In the genomic region with DNA sequence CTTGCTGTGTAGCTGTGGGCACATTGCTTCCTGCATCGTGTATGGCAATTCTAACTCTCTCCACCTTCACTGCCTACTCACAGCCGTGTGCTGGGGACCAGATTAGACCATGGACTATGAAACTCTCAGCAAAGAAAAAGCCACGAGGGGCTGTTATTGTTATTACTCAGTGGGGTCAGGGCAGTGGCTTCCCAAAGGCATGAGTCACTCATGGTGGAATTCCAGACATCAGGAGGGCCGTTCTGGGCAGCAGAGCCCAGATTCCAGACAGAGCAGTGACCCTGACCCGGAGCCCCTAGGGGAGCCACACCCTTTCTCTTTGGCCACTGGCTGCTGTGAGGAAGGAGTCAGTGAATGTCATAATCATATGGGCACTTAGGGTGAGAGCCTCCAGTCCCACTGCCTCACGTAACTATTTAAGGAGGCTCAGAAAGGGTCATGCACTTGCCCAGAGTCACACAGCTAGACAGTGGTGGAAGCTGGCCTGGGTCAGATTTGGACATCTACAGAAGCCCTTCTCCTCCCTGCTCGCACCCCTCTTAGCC, we compare ENCODE assay signal across 10 cellular contexts. TPM values are rescaled to one million over a fixed set of nuclear protein-coding genes. Genes with fewer than 3 reads are reported as not detected.
DNase-seq lines count a peak whose midpoint lies in the region; ATAC-seq, FAIRE-seq and TF ChIP-seq lines count a peak whose summit lies in the region.
"Had no signal": no experiment of that assay in that cellular context is flagged by ENCODE, and none has a peak within 500 bp of the region (broad histone marks: within the 10 kb centered on the region; RNA-seq: fewer than 3 reads in every experiment).

No MANE protein-coding gene starts in this region.

- DNase-seq in HCEC 1CT (peak; percentile 97), astrocyte of the hippocampus (ENCODE audit: low read depth, low spot score) (peak; percentile 96), right atrium auricular region (ENCODE audit: low spot score) (peak; percentile 95), small intestine (peak; percentile 15), midbrain (lab: John Stamatoyannopoulos, UW) (no peak)
- DNase-seq in activated naive CD8-positive, alpha-beta T cell treated with anti-CD3 and anti-CD28 coated beads, Interleukin-2, amount 50 U/mL, for 24 hours: no peak
- DNase-seq in effector CD8-positive, alpha-beta T cell (lab: John Stamatoyannopoulos, UW): no peak
- DNase-seq: activated CD4-positive, alpha-beta T cell treated with anti-CD3 and anti-CD28 coated beads for 1 hour had no signal

- TF ChIP-seq CTCF in right atrium auricular region (IDR thresholded peaks at IDR 0.05): no peak

- no peaks in the 10 kb centered on the region for H3K27me3 Mint-ChIP-seq in activated naive CD8-positive, alpha-beta T cell treated with anti-CD3 and anti-CD28 coated beads, Interleukin-2, amount 50 U/mL, for 24 hours

- H3K27ac Mint-ChIP-seq in activated naive CD8-positive, alpha-beta T cell treated with anti-CD3 and anti-CD28 coated beads, Interleukin-2, amount 50 U/mL, for 24 hours: no peak overlapping the region

- no peak for ATAC-seq in activated naive CD8-positive, alpha-beta T cell treated with anti-CD3 and anti-CD28 coated beads, Interleukin-2, amount 50 U/mL, for 24 hours
- ATAC-seq in GM18858 (IDR thresholded peaks at IDR 0.05; ENCODE audit: unreplicated experiment): no peak

- FAIRE-seq in small intestine (lab: Jason Lieb, UNC): no peak

- H3K36me3 ChIP-seq in right atrium auricular region: no peaks in the 10 kb centered on the region
- no peaks in the 10 kb centered on the region for H3K36me3 ChIP-seq in small intestine (ENCODE audit: control insufficient read depth in 2 of 2, insufficient read depth in 2 of 2, low read length in 2 of 2)

- peaks cover 0 to 52% of the 10 kb centered on the region in 2 donors for H3K4me1 ChIP-seq in right atrium auricular region
- H3K4me1 ChIP-seq in small intestine (ENCODE audit: control insufficient read depth in 2 of 2, insufficient read depth in 1 of 2, low read depth in 1 of 2, low read length in 1 of 2): peaks cover 0 to 2% of the 10 kb centered on the region in 2 donors

- H3K27ac ChIP-seq in right atrium auricular region (peak overlapping the region; percentile 75 to 92), small intestine (ENCODE audit: low read depth in 1 of 2, low read length in 1 of 2) (peak overlapping the region in 1 of 2 donors; percentile 43)
- H3K27ac ChIP-seq: HL-60 had no signal

- no peaks in the 10 kb centered on the region for H3K9me3 Mint-ChIP-seq in activated naive CD8-positive, alpha-beta T cell treated with anti-CD3 and anti-CD28 coated beads, Interleukin-2, amount 50 U/mL, for 24 hours

- H3K4me3 ChIP-seq in right atrium auricular region (no peak overlapping the region), small intestine (ENCODE audit: low read depth in 1 of 2, low read length in 2 of 2) (no peak overlapping the region)

- WGBS in small intestine, 3 donors: 32 to 36% (median 33%) methylated on average over 7 of the region's 7 CpGs

- no peaks in the 10 kb centered on the region for H3K36me3 Mint-ChIP-seq in activated naive CD8-positive, alpha-beta T cell treated with anti-CD3 and anti-CD28 coated beads, Interleukin-2, amount 50 U/mL, for 24 hours (ENCODE audit: low read depth)

- no peaks in the 10 kb centered on the region for H3K9me3 ChIP-seq in right atrium auricular region
- H3K9me3 ChIP-seq in small intestine (ENCODE audit: control insufficient read depth, low read depth): no peaks in the 10 kb centered on the region

- no peaks in the 10 kb centered on the region for H3K27me3 ChIP-seq in right atrium auricular region
- no peaks in the 10 kb centered on the region for H3K27me3 ChIP-seq in small intestine (ENCODE audit: control insufficient read depth in 2 of 2, insufficient read depth in 2 of 2, low read length in 2 of 2)

- no peak overlapping the region for H3K4me3 Mint-ChIP-seq in activated naive CD8-positive, alpha-beta T cell treated with anti-CD3 and anti-CD28 coated beads, Interleukin-2, amount 50 U/mL, for 24 hours

- H3K4me1 Mint-ChIP-seq in activated naive CD8-positive, alpha-beta T cell treated with anti-CD3 and anti-CD28 coated beads, Interleukin-2, amount 50 U/mL, for 24 hours: peaks cover 4% of the 10 kb centered on the region

RNA-seq across cellular contexts. Expression of a gene that starts 22.2 kb away (rescaled TPM):
- total RNA-seq in right atrium auricular region: 100 to 1,000 TPM in 1 of 2 donors, 10 to 100 TPM in 1; 85.1 to 118 TPM
- polyA plus RNA-seq in small intestine: 1 to 10 TPM in 2 of 3 donors, not detected in 1; 1.9 to 2.2 TPM

RNA-seq across cellular contexts. Expression of a gene that starts 41.5 kb away (rescaled TPM):
- 10 to 100 TPM in 1 of 2 donors, 1 to 10 TPM in 1; 6.3 to 16.7 TPM for total RNA-seq in right atrium auricular region
- polyA plus RNA-seq in small intestine: 100 to 1,000 TPM in 2 of 3 donors, 10 to 100 TPM in 1; 79.6 to 135 (median 123) TPM

RNA-seq across cellular contexts. Expression of a gene that starts 52.7 kb away (rescaled TPM):
- total RNA-seq in right atrium auricular region: 1 to 10 TPM; 1.4 to 3.7 TPM
- under 1 TPM in 1 of 3 donors, not detected in 2; 0.67 TPM for polyA plus RNA-seq in small intestine

Comparison
In these comparisons a context has a peak if more than half of its experiments do, and no peak if none do; other contexts are left out.
1. DNase-seq: peak in HCEC 1CT (single experiment), astrocyte of the hippocampus (single experiment), right atrium auricular region (single experiment) and small intestine (single experiment); none in activated naive CD8-positive, alpha-beta T cell treated with anti-CD3 and anti-CD28 coated beads, Interleukin-2, amount 50 U/mL, for 24 hours (single experiment), midbrain (single experiment) and effector CD8-positive, alpha-beta T cell (single experiment).